In genomic region chr10:123743441-123744225, GRCh38 we compare ENCODE assay signal across 15 cellular contexts.
DNase-seq lines count a peak whose midpoint lies in the region; ATAC-seq and TF ChIP-seq lines count a peak whose summit lies in the region.
"Had no signal": no experiment of that assay in that cellular context is flagged by ENCODE, and none has a peak within 500 bp of the region (broad histone marks: within the 10 kb centered on the region; RNA-seq: fewer than 3 reads in every experiment).

No MANE protein-coding gene starts in this region.

- 72 to 76% methylated on average over 13 of the region's 13 CpGs for WGBS in sigmoid colon, 2 donors

- in situ Hi-C loops in HAP-1 (cut with MboI; ENCODE audit: low sequenced_read_pairs) = no loop called here

- peak overlapping the region; percentile 6 to 59 (median 36) for H3K27ac ChIP-seq in sigmoid colon
- H3K27ac ChIP-seq: gastrocnemius medialis, neural progenitor cell had no signal

- intact Hi-C loops in Right ventricle myocardium inferior (cut with DNase I) (no loop called here), left cardiac atrium (cut with DNase I) (loop anchor here in 1 of 2 donors (2.0 kb wide), 1 partner anchor 49 kb away; no protein-coding TSS in a partner anchor), sigmoid colon (cut with DNase I) (loop anchor here (5.0 kb wide), 1 partner anchor 224 kb away; no protein-coding TSS in a partner anchor)

- H3K4me3 ChIP-seq in NT2/D1 (ENCODE audit: insufficient read length, low read depth) = no peak overlapping the region
- H3K4me3 ChIP-seq in sigmoid colon = no peak overlapping the region
- no peak overlapping the region for H3K4me3 ChIP-seq in HAP-1
- H3K4me3 ChIP-seq: gastrocnemius medialis, neural progenitor cell had no signal

- H3K27me3 ChIP-seq in NT2/D1 (ENCODE audit: insufficient read depth, insufficient read length) (no peaks in the 10 kb centered on the region), sigmoid colon (no peaks in the 10 kb centered on the region), HAP-1 (ENCODE audit: low read depth) (no peaks in the 10 kb centered on the region)
- H3K27me3 ChIP-seq: neural progenitor cell had no signal

- DNase-seq in Right ventricle myocardium inferior (ENCODE audit: missing footprints) = no peak
- DNase-seq in left cardiac atrium = no peak
- no peak for DNase-seq in NT2/D1 (ENCODE audit: low read depth, low spot score)
- peak; percentile 5 for DNase-seq in fibroblast of peridontal ligament (ENCODE audit: extremely low read depth)
- no peak for DNase-seq in sigmoid colon
- DNase-seq in stimulated activated CD4-positive, alpha-beta T cell treated with anti-CD3 and anti-CD28 coated beads, Interleukin-4, amount 100 ng/mL, for 24 hours = no peak
- DNase-seq in HAP-1 (ENCODE audit: low spot score in 2 of 2) = no peak
- DNase-seq: activated CD4-positive, CD25-positive, alpha-beta regulatory T cell; Caco-2; gastrocnemius medialis; NCI-H1930; NCI-H524; T-helper 1 cell had no signal

- peak overlapping the region; percentile 34 for H3K9ac ChIP-seq in NT2/D1 (ENCODE audit: insufficient read length, low read depth)
- H3K9ac ChIP-seq: neural progenitor cell had no signal

- no peak for TF ChIP-seq POLR2A in sigmoid colon (IDR thresholded peaks at IDR 0.05)

- TF ChIP-seq EP300 in sigmoid colon (IDR thresholded peaks at IDR 0.05) = no peak

- H3K9me3 ChIP-seq in NT2/D1 (ENCODE audit: insufficient read depth, low read length) = no peaks in the 10 kb centered on the region
- no peaks in the 10 kb centered on the region for H3K9me3 ChIP-seq in sigmoid colon
- no peaks in the 10 kb centered on the region for H3K9me3 ChIP-seq in HAP-1
- H3K9me3 ChIP-seq: Caco-2, gastrocnemius medialis had no signal

- H3K36me3 ChIP-seq in NT2/D1 (ENCODE audit: insufficient read depth, insufficient read length, low read length) = no peaks in the 10 kb centered on the region
- H3K36me3 ChIP-seq in sigmoid colon = peaks cover 0 to 7% (median 2%) of the 10 kb centered on the region in 4 donors
- H3K36me3 ChIP-seq in HAP-1 (replicated peaks) = no peaks in the 10 kb centered on the region
- H3K36me3 ChIP-seq: gastrocnemius medialis, neural progenitor cell had no signal

- peak; percentile 10 for ATAC-seq in Right ventricle myocardium inferior
- no peak for ATAC-seq in left cardiac atrium
- ATAC-seq in GM21825 (IDR thresholded peaks at IDR 0.05; ENCODE audit: unreplicated experiment) = no peak
- ATAC-seq: gastrocnemius medialis had no signal

- H3K4me1 ChIP-seq in NT2/D1 (ENCODE audit: insufficient read depth, insufficient read length) (peaks cover 9% of the 10 kb centered on the region), sigmoid colon (peaks cover 0 to 53% (median 37%) of the 10 kb centered on the region in 4 donors), HAP-1 (no peaks in the 10 kb centered on the region)
- H3K4me1 ChIP-seq: Caco-2, gastrocnemius medialis had no signal

- TF ChIP-seq CTCF in sigmoid colon (IDR thresholded peaks at IDR 0.05) = no peak
